Comparison of ENCODE assay signal across 29 cellular contexts in genomic region chr19:46113726-46114125, GRCh38. TPM values are rescaled to one million over a fixed set of nuclear protein-coding genes. Genes with fewer than 3 reads are reported as not detected.
"Had no signal": no experiment of that assay in that cellular context is flagged by ENCODE, and none has a peak within 500 bp of the region (broad histone marks: within the 10 kb centered on the region; RNA-seq: fewer than 3 reads in every experiment).

No MANE protein-coding gene starts in this region.

- DNase-seq: glutamatergic neuron; heart left ventricle; hypothalamus; islet precursor cell; left colon; left lung; naive B cell; natural killer cell; ovary; stimulated activated CD4-positive, alpha-beta T cell treated with anti-CD3 and anti-CD28 coated beads, Interleukin-12 subunit alpha, Interleukin-12 subunit beta, amount 100 ng/mL, for 4 hours; stimulated activated CD4-positive, alpha-beta T cell treated with anti-CD3 and anti-CD28 coated beads, Interleukin-15, amount 100 ng/mL, for 24 hours; stimulated activated CD4-positive, alpha-beta T cell treated with anti-CD3 and anti-CD28 coated beads, Interleukin-4, amount 100 ng/mL, for 24 hours; stimulated activated naive CD4-positive, alpha-beta T cell; tibial artery; upper lobe of left lung had no signal

- H3K27me3 ChIP-seq: ovary, right atrium auricular region, upper lobe of left lung had no signal

- H3K4me1 ChIP-seq: heart left ventricle, left lung, right atrium auricular region, tibial artery, upper lobe of left lung had no signal

- H3K4me3 ChIP-seq: heart left ventricle, left lung, lung, ovary, right atrium auricular region, suprapubic skin, thoracic aorta, tibial artery, upper lobe of left lung had no signal

- H3K9me3 ChIP-seq: heart left ventricle, left lung, ovary, right atrium auricular region, suprapubic skin, thoracic aorta, tibial artery, upper lobe of left lung had no signal

- H3K36me3 ChIP-seq: heart left ventricle, left lung, ovary, right atrium auricular region, suprapubic skin, thoracic aorta, tibial artery, upper lobe of left lung had no signal

- H3K27ac ChIP-seq: heart left ventricle, left lung, ovary, right atrium auricular region, suprapubic skin, thoracic aorta, tibial artery, upper lobe of left lung had no signal

RNA-seq across cellular contexts. Expression of gene IGFL3, which starts 10.8 kb away (rescaled TPM):
- total RNA-seq: heart left ventricle, left colon, left lung, lung, mesenteric fat pad, mucosa of gallbladder, natural killer cell, omental fat pad, ovary, progenitor cell of endocrine pancreas, pulmonary artery endothelial cell, renal cortical epithelial cell, right atrium auricular region, sciatic nerve, subcutaneous adipose tissue, thoracic aorta, upper lobe of left lung, urinary bladder had no signal
- polyA plus RNA-seq: heart left ventricle, lung, neural cell, ovary, urinary bladder had no signal

RNA-seq across cellular contexts. Expression of gene IGFL2, which starts 34.3 kb away (rescaled TPM):
- total RNA-seq: left colon, lung, mesenteric fat pad, mucosa of gallbladder, natural killer cell, progenitor cell of endocrine pancreas, pulmonary artery endothelial cell, renal cortical epithelial cell, subcutaneous adipose tissue, urinary bladder had no signal
- polyA plus RNA-seq: heart left ventricle, lung, neural cell, ovary, urinary bladder had no signal
